16 cellular contexts compared by ENCODE assay signal in genomic region chr2:29398384-29399237, GRCh38.
A peak's percentile ranks its signal among the peaks of the same experiment; 100 is the strongest.
DNase-seq lines count a peak whose midpoint lies in the region; ATAC-seq, FAIRE-seq and TF ChIP-seq lines count a peak whose summit lies in the region.
"Had no signal": no experiment of that assay in that cellular context is flagged by ENCODE, and none has a peak within 500 bp of the region (broad histone marks: within the 10 kb centered on the region; RNA-seq: fewer than 3 reads in every experiment).

No MANE protein-coding gene starts in this region.

- intact Hi-C loops in heart left ventricle (cut with DNase I), result no loop called here

- DNase-seq in cardiac muscle cell (ENCODE audit: low read depth in 1 of 2, low spot score in 1 of 2), result peak; percentile 13 to 15
- DNase-seq in heart left ventricle, result no peak
- DNase-seq in kidney glomerular epithelial cell (lab: John Stamatoyannopoulos, UW), result peak; percentile 42
- DNase-seq in urothelium cell line (ENCODE audit: low spot score), result peak; percentile 39
- no peak for DNase-seq in NOMO-1 (lab: John Stamatoyannopoulos, UW; ENCODE audit: unreplicated experiment in 2 of 2)
- no peak for DNase-seq in HPDE6-E6E7 (ENCODE audit: extremely low spot score)
- DNase-seq: COR-L47, esophagus squamous epithelium, HFFc6, NCI-H1436, NCI-H774, T-cell had no signal

- no peaks in the 10 kb centered on the region for H3K36me3 Mint-ChIP-seq in stimulated activated memory B cell treated with anti-CD40 and anti-IgM and Interleukin-4, amounts not matched to agents 10 μg/mL and 1 μg/mL and 100 μg/mL, for 72 hours
- H3K36me3 Mint-ChIP-seq: T-cell had no signal

- TF ChIP-seq POLR2A in heart left ventricle (IDR thresholded peaks at IDR 0.05), result no peak

- H3K9me3 Mint-ChIP-seq in stimulated activated memory B cell treated with anti-CD40 and anti-IgM and Interleukin-4, amounts not matched to agents 10 μg/mL and 1 μg/mL and 100 μg/mL, for 72 hours, result no peaks in the 10 kb centered on the region
- H3K9me3 Mint-ChIP-seq: activated T-helper 2 cell treated with anti-CD3 and anti-CD28 coated beads, Interferon-gamma antibody, Interleukin-2, Interleukin-4, amounts not matched to agents 10 μg/mL and 5 μg/mL and 100 μg/mL, durations not matched to agents 14 hours and 24 hours and 36 hours; dendritic cell treated with granulocyte-macrophage colony-stimulating factor and Interleukin-4, amounts not matched to agents 40 ng/mL and 50 ng/mL, for 4 days; HFFc6; T-cell had no signal

- no peak overlapping the region for H3K27ac ChIP-seq in cardiac muscle cell
- no peak overlapping the region for H3K27ac ChIP-seq in heart left ventricle
- H3K27ac ChIP-seq: esophagus squamous epithelium had no signal

- H3K9me3 ChIP-seq in cardiac muscle cell (ENCODE audit: low read depth), result no peaks in the 10 kb centered on the region
- H3K9me3 ChIP-seq in heart left ventricle, result no peaks in the 10 kb centered on the region
- H3K9me3 ChIP-seq: esophagus squamous epithelium had no signal

- H3K4me3 ChIP-seq in cardiac muscle cell, result no peak overlapping the region
- H3K4me3 ChIP-seq in heart left ventricle, result no peak overlapping the region
- H3K4me3 ChIP-seq: esophagus squamous epithelium had no signal

- H3K4me1 ChIP-seq in cardiac muscle cell (ENCODE audit: low read depth), result no peaks in the 10 kb centered on the region
- no peaks in the 10 kb centered on the region for H3K4me1 ChIP-seq in heart left ventricle
- H3K4me1 ChIP-seq: esophagus squamous epithelium had no signal

- no peaks in the 10 kb centered on the region for H3K27me3 ChIP-seq in cardiac muscle cell
- peaks cover 0 to 5% (median 0%) of the 10 kb centered on the region in 9 donors for H3K27me3 ChIP-seq in heart left ventricle

- no peak overlapping the region for H3K27ac Mint-ChIP-seq in stimulated activated memory B cell treated with anti-CD40 and anti-IgM and Interleukin-4, amounts not matched to agents 10 μg/mL and 1 μg/mL and 100 μg/mL, for 72 hours
- H3K27ac Mint-ChIP-seq: activated T-helper 2 cell treated with anti-CD3 and anti-CD28 coated beads, Interferon-gamma antibody, Interleukin-2, Interleukin-4, amounts not matched to agents 10 μg/mL and 5 μg/mL and 100 μg/mL, durations not matched to agents 14 hours and 24 hours and 36 hours; dendritic cell treated with granulocyte-macrophage colony-stimulating factor and Interleukin-4, amounts not matched to agents 40 ng/mL and 50 ng/mL, for 4 days; HFFc6; T-cell had no signal

- no peak for FAIRE-seq in urothelium cell line (lab: Jason Lieb, UNC)

- peaks cover 17% of the 10 kb centered on the region for H3K27me3 Mint-ChIP-seq in stimulated activated memory B cell treated with anti-CD40 and anti-IgM and Interleukin-4, amounts not matched to agents 10 μg/mL and 1 μg/mL and 100 μg/mL, for 72 hours

- TF ChIP-seq CTCF in cardiac muscle cell (IDR thresholded peaks at IDR 0.05; ENCODE audit: low read depth, low read length) (no peak), heart left ventricle (IDR thresholded peaks at IDR 0.05) (no peak)

- 33 to 45% (median 39%) methylated on average over 8 of the region's 8 CpGs for WGBS in heart left ventricle, 4 donors

- no peak overlapping the region for H3K4me3 Mint-ChIP-seq in stimulated activated memory B cell treated with anti-CD40 and anti-IgM and Interleukin-4, amounts not matched to agents 10 μg/mL and 1 μg/mL and 100 μg/mL, for 72 hours
- H3K4me3 Mint-ChIP-seq: dendritic cell treated with granulocyte-macrophage colony-stimulating factor and Interleukin-4, amounts not matched to agents 40 ng/mL and 50 ng/mL, for 4 days; HFFc6; T-cell had no signal

- H3K36me3 ChIP-seq in cardiac muscle cell (no peaks in the 10 kb centered on the region), heart left ventricle (no peaks in the 10 kb centered on the region)
- H3K36me3 ChIP-seq: esophagus squamous epithelium had no signal

- H3K4me1 Mint-ChIP-seq in stimulated activated memory B cell treated with anti-CD40 and anti-IgM and Interleukin-4, amounts not matched to agents 10 μg/mL and 1 μg/mL and 100 μg/mL, for 72 hours, result no peaks in the 10 kb centered on the region
- H3K4me1 Mint-ChIP-seq: T-cell had no signal

- ATAC-seq in heart left ventricle (no peak), SK-N-SH treated with all-trans-retinoic acid at 6 μM for 48 hours (peak; percentile 42)
- no peak for ATAC-seq in stimulated activated memory B cell treated with anti-CD40 and anti-IgM and Interleukin-4, amounts not matched to agents 10 μg/mL and 1 μg/mL and 100 μg/mL, for 72 hours
- ATAC-seq: T-cell had no signal

TF ChIP-seq in SK-N-SH treated with all-trans-retinoic acid at 6 μM for 48 hours, 23 proteins besides CTCF, POLR2A, EP300 and RAD21 (continues in another document):
- TF ChIP-seq ESRRG (CRISPR knock-in tag; IDR thresholded peaks at IDR 0.05) (no peak), GLIS3 (CRISPR knock-in tag; IDR thresholded peaks at IDR 0.05) (no peak), ZNF8 (CRISPR knock-in tag; IDR thresholded peaks at IDR 0.05) (no peak), CREB5 (CRISPR knock-in tag; IDR thresholded peaks at IDR 0.05; ENCODE audit: low read depth) (no peak; the same call in 1 of the 2 replicates), ZFP3 (CRISPR knock-in tag; IDR thresholded peaks at IDR 0.05) (peak; percentile 64; the same call in 1 of the 2 replicates), ZNF565 (CRISPR knock-in tag; conservative IDR thresholded peaks at IDR 0.05; ENCODE audit: low read depth) (no peak), RARB (CRISPR knock-in tag; IDR thresholded peaks at IDR 0.05) (no peak), TOX (CRISPR knock-in tag; IDR thresholded peaks at IDR 0.05; ENCODE audit: borderline replicate concordance) (no peak), ZNF70 (CRISPR knock-in tag; IDR thresholded peaks at IDR 0.05) (no peak), OSR1 (CRISPR knock-in tag; IDR thresholded peaks at IDR 0.05) (no peak), PATZ1 (CRISPR knock-in tag; IDR thresholded peaks at IDR 0.05; ENCODE audit: borderline replicate concordance) (no peak), ISL1 (CRISPR knock-in tag; IDR thresholded peaks at IDR 0.05) (peak; percentile 45), TCF4 (CRISPR knock-in tag; IDR thresholded peaks at IDR 0.05; ENCODE audit: borderline replicate concordance) (0 out of 2 replicates have a peak, but pooled peaks have one; percentile 29), CSDC2 (CRISPR knock-in tag; IDR thresholded peaks at IDR 0.05) (no peak), CSRNP3 (CRISPR knock-in tag; IDR thresholded peaks at IDR 0.05) (no peak), ZC3H10 (CRISPR knock-in tag; IDR thresholded peaks at IDR 0.05) (no peak), ZFP30 (CRISPR knock-in tag; IDR thresholded peaks at IDR 0.05) (no peak), PPARA (CRISPR knock-in tag; IDR thresholded peaks at IDR 0.05; ENCODE audit: borderline replicate concordance) (no peak)

Comparison
In these comparisons a context has a peak if more than half of its experiments do, and no peak if none do; other contexts are left out.
1. DNase-seq: peak in cardiac muscle cell (2 of 2), kidney glomerular epithelial cell (single experiment) and urothelium cell line (single experiment); none in heart left ventricle (0 of 5), NOMO-1 (0 of 2) and HPDE6-E6E7 (single experiment).